In genomic region chr14:88563845-88564244, GRCh38 we compare ENCODE assay signal across 8 cellular contexts. TPM values are rescaled to one million over a fixed set of nuclear protein-coding genes. Genes with fewer than 3 reads are reported as not detected.
DNase-seq lines count a peak whose midpoint lies in the region; ATAC-seq and TF ChIP-seq lines count a peak whose summit lies in the region.

No MANE protein-coding gene starts in this region.

- H3K27ac Mint-ChIP-seq in neural crest cell (ENCODE audit: unreplicated experiment) = peak overlapping the region; percentile 92

- no peak for DNase-seq in MM.1S
- no peak for DNase-seq in neural crest cell (ENCODE audit: low read depth, low spot score)
- DNase-seq in DMS53 (lab: John Stamatoyannopoulos, UW) = no peak
- no peak for DNase-seq in dedifferentiated amniotic fluid mesenchymal stem cell (ENCODE audit: extremely low spot score)
- DNase-seq in HPDE6-E6E7 (ENCODE audit: extremely low spot score) = no peak

- H3K36me3 Mint-ChIP-seq in neural crest cell (ENCODE audit: low read depth) = peaks cover 6% of the 10 kb centered on the region

- peak overlapping the region; percentile 91 for H3K4me3 Mint-ChIP-seq in neural crest cell

- H3K27me3 ChIP-seq in BLaER1 treated with 17β-estradiol and CSF1 and Interleukin-3, amounts not matched to agents 10 nM and 100 nM = no peaks in the 10 kb centered on the region
- H3K27me3 ChIP-seq in MM.1S (replicated peaks; ENCODE audit: insufficient read depth, low read length) (no peaks in the 10 kb centered on the region), ectodermal cell (ENCODE audit: control insufficient read depth, insufficient read depth, low read length, poor library complexity, severe bottlenecking) (no peaks in the 10 kb centered on the region)

- no peak for ATAC-seq in HG02870 (IDR thresholded peaks at IDR 0.05; ENCODE audit: unreplicated experiment)

- H3K79me2 ChIP-seq in MM.1S (ENCODE audit: low read length) = peaks cover 16% of the 10 kb centered on the region

- H3F3A ChIP-seq in MM.1S (ENCODE audit: insufficient read depth, low read length) = no peaks in the 10 kb centered on the region

- no peak overlapping the region for H2AFZ ChIP-seq in MM.1S (ENCODE audit: low read length)

- no peaks in the 10 kb centered on the region for H3K9me3 Mint-ChIP-seq in neural crest cell

- peak overlapping the region; percentile 87 to 95 (median 92) for H3K9ac ChIP-seq in BLaER1 treated with 17β-estradiol and CSF1 and Interleukin-3, amounts not matched to agents 10 nM and 100 nM
- peak overlapping the region; percentile 70; the same call in 1 of the 2 replicates for H3K9ac ChIP-seq in MM.1S (ENCODE audit: low read length)

- peaks cover 11 to 23% (median 17%) of the 10 kb centered on the region in 10 experiments for H3K4me1 ChIP-seq in BLaER1 treated with 17β-estradiol and CSF1 and Interleukin-3, amounts not matched to agents 10 nM and 100 nM
- H3K4me1 ChIP-seq in MM.1S (ENCODE audit: low read length) (no peaks in the 10 kb centered on the region), ectodermal cell (ENCODE audit: control insufficient read depth, insufficient read depth, low read length) (peaks cover 5% of the 10 kb centered on the region)

- H3K27me3 Mint-ChIP-seq in neural crest cell (ENCODE audit: low read depth) = no peaks in the 10 kb centered on the region

- H3K27ac ChIP-seq in BLaER1 treated with 17β-estradiol and CSF1 and Interleukin-3, amounts not matched to agents 10 nM and 100 nM = peak overlapping the region in 9 of 11 experiments; percentile 3 to 88 (median 84); a peak in 7 of 22 replicates
- H3K27ac ChIP-seq in MM.1S (ENCODE audit: low read length) (no peak overlapping the region), ectodermal cell (ENCODE audit: insufficient read depth, low read depth, low read length, poor library complexity, severe bottlenecking) (no peak overlapping the region)

- peaks cover 5 to 24% (median 15%) of the 10 kb centered on the region in 11 experiments; a peak in 19 of 22 replicates for H3K9me3 ChIP-seq in BLaER1 treated with 17β-estradiol and CSF1 and Interleukin-3, amounts not matched to agents 10 nM and 100 nM (replicated peaks in 1 of 11)
- H3K9me3 ChIP-seq in MM.1S (replicated peaks; ENCODE audit: insufficient read depth, low read length) (no peaks in the 10 kb centered on the region), ectodermal cell (ENCODE audit: control insufficient read depth, low read length) (no peaks in the 10 kb centered on the region)

- 32 to 50% methylated on average over 6 to 7 of the region's 7 CpGs for WGBS in ectodermal cell, 2 experiments

- peaks cover 4 to 39% (median 10%) of the 10 kb centered on the region in 11 experiments; a peak in 15 of 22 replicates for H4K20me1 ChIP-seq in BLaER1 treated with 17β-estradiol and CSF1 and Interleukin-3, amounts not matched to agents 10 nM and 100 nM
- H4K20me1 ChIP-seq in MM.1S (ENCODE audit: insufficient read depth, low read length) = no peaks in the 10 kb centered on the region

- H3K4me3 ChIP-seq in BLaER1 treated with 17β-estradiol and CSF1 and Interleukin-3, amounts not matched to agents 10 nM and 100 nM = peak overlapping the region; percentile 76 to 99 (median 90)
- peak overlapping the region; percentile 73 for H3K4me3 ChIP-seq in MM.1S (ENCODE audit: low read length)
- H3K4me3 ChIP-seq in ectodermal cell (ENCODE audit: insufficient read depth, low read depth, low read length) = peak overlapping the region; percentile 95

- H3K4me1 Mint-ChIP-seq in neural crest cell = peaks cover 27% of the 10 kb centered on the region

- H3K9me2 ChIP-seq in MM.1S (replicated peaks; ENCODE audit: insufficient read depth, low read length) = no peaks in the 10 kb centered on the region

- no peak for TF ChIP-seq CTCF in MM.1S (IDR thresholded peaks at IDR 0.05; ENCODE audit: low read length)
- no peak for TF ChIP-seq CTCF in neural crest cell (conservative IDR thresholded peaks at IDR 0.05)

- peak overlapping the region; percentile 70 to 96 (median 82) for H3K4me2 ChIP-seq in BLaER1 treated with 17β-estradiol and CSF1 and Interleukin-3, amounts not matched to agents 10 nM and 100 nM
- H3K4me2 ChIP-seq in MM.1S (ENCODE audit: low read depth, low read length) = peak overlapping the region; percentile 57; the same call in 1 of the 2 replicates

- H3K36me3 ChIP-seq in BLaER1 treated with 17β-estradiol and CSF1 and Interleukin-3, amounts not matched to agents 10 nM and 100 nM = peaks cover 27 to 43% (median 32%) of the 10 kb centered on the region in 11 experiments
- no peaks in the 10 kb centered on the region for H3K36me3 ChIP-seq in MM.1S (replicated peaks; ENCODE audit: insufficient read depth, low read length)
- H3K36me3 ChIP-seq in ectodermal cell (ENCODE audit: control insufficient read depth, insufficient read depth, low read length) = peaks cover 12% of the 10 kb centered on the region

RNA-seq across cellular contexts. Expression of gene ZC3H14, which starts 1.0 kb away (rescaled TPM):
- polyA plus RNA-seq in ectodermal cell (2013, experiment 1 of 4) = 135 TPM
- 135 TPM for polyA plus RNA-seq in ectodermal cell (2013, experiment 2 of 4)
- polyA plus RNA-seq in ectodermal cell (2013, experiment 3 of 4) = 103 TPM
- polyA plus RNA-seq in ectodermal cell (2013, experiment 4 of 4) = 116 TPM
- total RNA-seq in neural crest cell = 92.7 and 104 TPM in 2 replicates

RNA-seq across cellular contexts. Expression of gene PTPN21, which starts 9.0 kb away (rescaled TPM):
- polyA plus RNA-seq in ectodermal cell (2013, experiment 1 of 4) = 24.1 TPM
- 28.3 TPM for polyA plus RNA-seq in ectodermal cell (2013, experiment 2 of 4)
- polyA plus RNA-seq in ectodermal cell (2013, experiment 3 of 4) = 17.1 TPM
- polyA plus RNA-seq in ectodermal cell (2013, experiment 4 of 4) = 20.5 TPM
- 21.9 and 25.3 TPM in 2 replicates for total RNA-seq in neural crest cell

Comparison
In these comparisons a context has a peak if more than half of its experiments do, and no peak if none do; other contexts are left out.
1. H3K27ac ChIP-seq: peak in BLaER1 treated with 17β-estradiol and CSF1 and Interleukin-3, amounts not matched to agents 10 nM and 100 nM (9 of 11); none in MM.1S (single experiment) and ectodermal cell (single experiment).
2. Peak in every context shown above with its lines, with median percentiles within 50 percentile points of each other: H3K4me3 ChIP-seq.